9 cellular contexts compared by ENCODE assay signal in the genomic region with DNA sequence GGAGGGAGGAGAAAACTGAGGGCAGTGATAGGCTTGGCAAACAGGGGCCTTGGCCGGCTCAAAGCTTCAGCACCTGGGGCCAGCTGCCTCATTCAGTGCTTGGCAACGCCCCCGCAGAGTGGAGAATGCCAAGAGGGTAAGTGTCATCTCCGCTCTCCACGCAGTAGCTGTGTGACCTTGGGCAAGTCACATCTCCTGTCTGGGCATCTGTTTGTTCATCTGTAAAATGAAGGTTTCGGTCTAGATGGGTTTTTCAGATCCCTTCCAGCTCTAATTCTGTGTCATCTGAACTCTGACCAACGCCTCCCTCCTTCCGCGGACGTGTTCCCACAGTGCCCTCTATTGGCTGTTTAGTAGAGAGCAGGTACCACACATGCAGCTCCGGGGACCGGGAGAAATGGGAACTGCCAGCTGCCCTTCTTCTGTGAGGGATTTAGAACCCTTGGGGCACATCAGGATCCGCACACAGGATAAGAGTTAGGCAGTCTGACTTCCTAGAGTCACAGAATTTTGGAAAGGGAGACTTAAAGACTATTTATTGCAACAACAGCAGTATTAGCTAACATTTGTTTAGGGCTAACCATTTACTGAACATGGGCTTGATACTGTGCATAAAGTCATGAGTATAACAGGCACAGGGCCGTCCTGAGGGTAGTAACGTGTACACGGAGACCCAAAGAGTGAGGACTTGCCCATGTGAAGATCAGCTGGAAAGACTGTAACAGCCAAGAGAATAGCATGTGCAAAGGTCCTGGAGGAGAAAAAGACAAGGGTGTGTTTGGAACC. TPM values are rescaled to one million over a fixed set of nuclear protein-coding genes. Genes with fewer than 3 reads are reported as not detected.
DNase-seq lines count a peak whose midpoint lies in the region; TF ChIP-seq lines count a peak whose summit lies in the region.
"Had no signal": no experiment of that assay in that cellular context is flagged by ENCODE, and none has a peak within 500 bp of the region (broad histone marks: within the 10 kb centered on the region; RNA-seq: fewer than 3 reads in every experiment).

No MANE protein-coding gene starts in this region.

- TF ChIP-seq CTCF in HFFc6 (IDR thresholded peaks at IDR 0.05), result peak; percentile 80

- DNase-seq in NCI-H1436 (lab: John Stamatoyannopoulos, UW) (peak; percentile 51), NCI-H1436 treated with DMSO at 0.1 percent for 48 hours (lab: John Stamatoyannopoulos, UW) (no peak), HFFc6 (peak; percentile 27), NCI-H2196 treated with DMSO at 0.1 percent for 48 hours (lab: John Stamatoyannopoulos, UW; ENCODE audit: unreplicated experiment) (peak; percentile 87), fibroblast of peridontal ligament (ENCODE audit: extremely low read depth) (peak; percentile 10), non-pigmented ciliary epithelial cell (ENCODE audit: low read depth) (peak; percentile 4)
- peak; percentile 32 for DNase-seq in activated CD4-positive, CD25-positive, alpha-beta regulatory T cell treated with anti-CD3 and anti-CD28 coated beads, Interleukin-2, amount 50 U/mL, for 72 hours
- no peak for DNase-seq in stimulated activated naive CD4-positive, alpha-beta T cell (lab: John Stamatoyannopoulos, UW)

- H3K4me3 Mint-ChIP-seq in HFFc6, result no peak overlapping the region

- peaks cover 8% of the 10 kb centered on the region; the same call in 1 of the 2 replicates for H3K9me3 Mint-ChIP-seq in HFFc6

- H3K4me1 Mint-ChIP-seq in HFFc6 (ENCODE audit: low read depth), result no peaks in the 10 kb centered on the region

- no peaks in the 10 kb centered on the region for H3K36me3 Mint-ChIP-seq in HFFc6 (ENCODE audit: low read depth)

- no peaks in the 10 kb centered on the region; the same call in 1 of the 2 replicates for H3K27me3 Mint-ChIP-seq in HFFc6 (ENCODE audit: insufficient read depth)

- no peak overlapping the region for H3K27ac Mint-ChIP-seq in HFFc6

RNA-seq across cellular contexts. Expression of a gene that starts 26.8 kb away (rescaled TPM):
- total RNA-seq in HFFc6 (2021; fragmentation: NEBNext Ultra II Directional; extraction: Animal tissue kit (Norgen Biotek cat#: 25700)), result not detected

RNA-seq across cellular contexts. Expression of a gene that starts 52.0 kb away (rescaled TPM):
- total RNA-seq in HFFc6 (2021; fragmentation: NEBNext Ultra II Directional; extraction: Animal tissue kit (Norgen Biotek cat#: 25700)), result not detected
- total RNA-seq: urinary bladder had no signal

Comparison
In these comparisons a context has a peak if more than half of its experiments do, and no peak if none do; other contexts are left out.
1. DNase-seq: peak in NCI-H1436 (single experiment), HFFc6 (single experiment), NCI-H2196 treated with DMSO at 0.1 percent for 48 hours (single experiment), activated CD4-positive, CD25-positive, alpha-beta regulatory T cell treated with anti-CD3 and anti-CD28 coated beads, Interleukin-2, amount 50 U/mL, for 72 hours (single experiment), fibroblast of peridontal ligament (single experiment) and non-pigmented ciliary epithelial cell (single experiment); none in NCI-H1436 treated with DMSO at 0.1 percent for 48 hours (single experiment) and stimulated activated naive CD4-positive, alpha-beta T cell (0 of 6).